1 cellular context compared by ENCODE assay signal in the genomic region with DNA sequence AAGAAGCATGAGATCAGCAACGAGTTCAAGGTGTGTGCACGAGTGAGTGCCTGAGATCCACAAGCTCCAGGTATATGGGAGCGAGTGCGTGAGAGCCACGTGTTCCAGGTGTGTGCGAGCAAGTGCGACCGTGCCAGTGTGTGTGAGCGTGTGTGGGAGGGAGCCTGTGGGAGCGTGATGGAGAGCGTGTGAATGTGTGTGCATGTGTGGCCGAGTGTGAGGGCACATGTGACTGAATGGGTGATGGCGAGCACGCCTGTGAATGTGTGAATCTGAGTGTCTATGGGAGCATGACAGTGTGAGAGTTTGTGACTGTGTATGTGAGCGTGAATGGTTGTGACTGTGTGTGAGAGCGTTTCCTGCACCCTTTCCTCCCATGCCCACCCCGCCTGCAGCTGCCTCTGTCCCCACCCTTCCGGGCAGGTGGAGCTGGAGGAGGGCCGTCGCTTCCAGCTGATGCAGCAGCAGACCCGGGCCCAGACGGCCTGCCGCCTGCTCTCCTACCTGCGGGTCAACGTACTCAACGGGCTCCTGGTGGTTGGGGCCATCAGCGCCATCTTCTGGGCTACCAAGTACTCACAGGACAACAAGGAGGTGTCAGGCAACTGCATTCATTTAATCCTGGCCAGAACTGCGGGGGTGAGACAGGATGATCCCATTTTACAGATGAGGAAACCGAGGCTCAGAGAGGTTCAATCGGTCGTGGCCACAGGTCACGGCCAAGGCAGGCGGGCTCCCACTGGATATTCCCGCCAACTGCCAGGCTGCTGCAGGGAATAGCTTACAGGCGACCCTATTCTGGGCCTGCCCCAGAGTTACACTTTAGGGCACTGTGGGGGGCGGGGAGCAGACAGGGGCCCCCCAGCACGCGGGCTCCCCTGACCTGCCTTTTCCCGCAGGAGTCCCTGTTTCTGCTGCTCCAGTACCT.
A peak's percentile ranks its signal among the peaks of the same experiment; 100 is the strongest.
TF ChIP-seq lines count a peak whose summit lies in the region.

No MANE protein-coding gene starts in this region.

TF ChIP-seq in HepG2, 621 proteins besides CTCF, POLR2A, EP300 and RAD21 (continued from another document and continues in another):
- TF ChIP-seq REST (IDR thresholded peaks at IDR 0.05; ENCODE audit: borderline replicate concordance in 1 of 2, low read depth in 1 of 2, low read length in 2 of 2) (no peak), ZNF136 (CRISPR knock-in tag; IDR thresholded peaks at IDR 0.05; ENCODE audit: low read depth) (no peak), FIP1L1 (IDR thresholded peaks at IDR 0.05; ENCODE audit: borderline replicate concordance, insufficient read depth, low read depth, low read length) (no peak), ZFP90 (CRISPR knock-in tag; IDR thresholded peaks at IDR 0.05; ENCODE audit: borderline replicate concordance) (0 out of 2 replicates have a peak, but pooled peaks have one; percentile 26), ZNF326 (CRISPR knock-in tag; IDR thresholded peaks at IDR 0.05; ENCODE audit: borderline replicate concordance) (no peak), TEAD3 (CRISPR knock-in tag; optimal IDR thresholded peaks at IDR 0.05; ENCODE audit: borderline replicate concordance) (peak; percentile 66), CHD2 (IDR thresholded peaks at IDR 0.05; ENCODE audit: low read depth, low read length) (no peak), ZBTB42 (CRISPR knock-in tag; IDR thresholded peaks at IDR 0.05) (no peak), AKNA (CRISPR knock-in tag; IDR thresholded peaks at IDR 0.05; ENCODE audit: borderline replicate concordance) (no peak), NONO (IDR thresholded peaks at IDR 0.05) (no peak), NONO (CRISPR knock-in tag; conservative IDR thresholded peaks at IDR 0.05) (0 out of 2 replicates have a peak, but pooled peaks have one; percentile 18), ZNF207 (IDR thresholded peaks at IDR 0.05; ENCODE audit: borderline replicate concordance) (no peak), RXRA (CRISPR knock-in tag; IDR thresholded peaks at IDR 0.05) (peak; percentile 67; the same call in 1 of the 2 replicates), KDM5A (IDR thresholded peaks at IDR 0.05; ENCODE audit: borderline replicate concordance, low read length) (no peak), REL (CRISPR knock-in tag; conservative IDR thresholded peaks at IDR 0.05) (no peak), SKI (IDR thresholded peaks at IDR 0.05; ENCODE audit: partially characterized antibody) (peak; percentile 23), ZNF878 (CRISPR knock-in tag; IDR thresholded peaks at IDR 0.05) (no peak), AGO1 (IDR thresholded peaks at IDR 0.05; ENCODE audit: low read depth, low read length, poor library complexity, severe bottlenecking) (no peak), FLYWCH1 (CRISPR knock-in tag; IDR thresholded peaks at IDR 0.05) (no peak), SAFB2 (CRISPR knock-in tag; IDR thresholded peaks at IDR 0.05; ENCODE audit: borderline replicate concordance, low read depth) (no peak), ISL2 (CRISPR knock-in tag; IDR thresholded peaks at IDR 0.05) (no peak), GZF1 (CRISPR knock-in tag; IDR thresholded peaks at IDR 0.05) (no peak), RELA (CRISPR knock-in tag; IDR thresholded peaks at IDR 0.05) (0 out of 2 replicates have a peak, but pooled peaks have one; percentile 85), SPEN (CRISPR knock-in tag; IDR thresholded peaks at IDR 0.05; ENCODE audit: low read depth) (no peak; the same call in 1 of the 2 replicates)
- TF ChIP-seq, protein P1, sequence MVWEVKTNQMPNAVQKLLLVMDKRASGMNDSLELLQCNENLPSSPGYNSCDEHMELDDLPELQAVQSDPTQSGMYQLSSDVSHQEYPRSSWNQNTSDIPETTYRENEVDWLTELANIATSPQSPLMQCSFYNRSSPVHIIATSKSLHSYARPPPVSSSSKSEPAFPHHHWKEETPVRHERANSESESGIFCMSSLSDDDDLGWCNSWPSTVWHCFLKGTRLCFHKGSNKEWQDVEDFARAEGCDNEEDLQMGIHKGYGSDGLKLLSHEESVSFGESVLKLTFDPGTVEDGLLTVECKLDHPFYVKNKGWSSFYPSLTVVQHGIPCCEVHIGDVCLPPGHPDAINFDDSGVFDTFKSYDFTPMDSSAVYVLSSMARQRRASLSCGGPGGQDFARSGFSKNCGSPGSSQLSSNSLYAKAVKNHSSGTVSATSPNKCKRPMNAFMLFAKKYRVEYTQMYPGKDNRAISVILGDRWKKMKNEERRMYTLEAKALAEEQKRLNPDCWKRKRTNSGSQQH (CRISPR knock-in tag; IDR thresholded peaks at IDR 0.05; ENCODE audit: low read depth), result no peak
- TF ChIP-seq, protein P2, sequence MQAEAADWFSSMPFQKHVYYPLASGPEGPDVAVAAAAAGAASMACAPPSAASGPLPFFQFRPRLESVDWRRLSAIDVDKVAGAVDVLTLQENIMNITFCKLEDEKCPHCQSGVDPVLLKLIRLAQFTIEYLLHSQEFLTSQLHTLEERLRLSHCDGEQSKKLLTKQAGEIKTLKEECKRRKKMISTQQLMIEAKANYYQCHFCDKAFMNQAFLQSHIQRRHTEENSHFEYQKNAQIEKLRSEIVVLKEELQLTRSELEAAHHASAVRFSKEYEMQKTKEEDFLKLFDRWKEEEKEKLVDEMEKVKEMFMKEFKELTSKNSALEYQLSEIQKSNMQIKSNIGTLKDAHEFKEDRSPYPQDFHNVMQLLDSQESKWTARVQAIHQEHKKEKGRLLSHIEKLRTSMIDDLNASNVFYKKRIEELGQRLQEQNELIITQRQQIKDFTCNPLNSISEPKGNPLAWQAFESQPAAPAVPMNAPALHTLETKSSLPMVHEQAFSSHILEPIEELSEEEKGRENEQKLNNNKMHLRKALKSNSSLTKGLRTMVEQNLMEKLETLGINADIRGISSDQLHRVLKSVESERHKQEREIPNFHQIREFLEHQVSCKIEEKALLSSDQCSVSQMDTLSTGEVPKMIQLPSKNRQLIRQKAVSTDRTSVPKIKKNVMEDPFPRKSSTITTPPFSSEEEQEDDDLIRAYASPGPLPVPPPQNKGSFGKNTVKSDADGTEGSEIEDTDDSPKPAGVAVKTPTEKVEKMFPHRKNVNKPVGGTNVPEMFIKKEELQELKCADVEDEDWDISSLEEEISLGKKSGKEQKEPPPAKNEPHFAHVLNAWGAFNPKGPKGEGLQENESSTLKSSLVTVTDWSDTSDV (CRISPR knock-in tag; IDR thresholded peaks at IDR 0.05), result peak; percentile 47; the same call in 1 of the 2 replicates
- TF ChIP-seq, protein P3, sequence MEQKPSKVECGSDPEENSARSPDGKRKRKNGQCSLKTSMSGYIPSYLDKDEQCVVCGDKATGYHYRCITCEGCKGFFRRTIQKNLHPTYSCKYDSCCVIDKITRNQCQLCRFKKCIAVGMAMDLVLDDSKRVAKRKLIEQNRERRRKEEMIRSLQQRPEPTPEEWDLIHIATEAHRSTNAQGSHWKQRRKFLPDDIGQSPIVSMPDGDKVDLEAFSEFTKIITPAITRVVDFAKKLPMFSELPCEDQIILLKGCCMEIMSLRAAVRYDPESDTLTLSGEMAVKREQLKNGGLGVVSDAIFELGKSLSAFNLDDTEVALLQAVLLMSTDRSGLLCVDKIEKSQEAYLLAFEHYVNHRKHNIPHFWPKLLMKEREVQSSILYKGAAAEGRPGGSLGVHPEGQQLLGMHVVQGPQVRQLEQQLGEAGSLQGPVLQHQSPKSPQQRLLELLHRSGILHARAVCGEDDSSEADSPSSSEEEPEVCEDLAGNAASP (CRISPR knock-in tag; IDR thresholded peaks at IDR 0.05; ENCODE audit: borderline replicate concordance), result peak; percentile 55; the same call in 1 of the 2 replicates
- TF ChIP-seq, protein P4, sequence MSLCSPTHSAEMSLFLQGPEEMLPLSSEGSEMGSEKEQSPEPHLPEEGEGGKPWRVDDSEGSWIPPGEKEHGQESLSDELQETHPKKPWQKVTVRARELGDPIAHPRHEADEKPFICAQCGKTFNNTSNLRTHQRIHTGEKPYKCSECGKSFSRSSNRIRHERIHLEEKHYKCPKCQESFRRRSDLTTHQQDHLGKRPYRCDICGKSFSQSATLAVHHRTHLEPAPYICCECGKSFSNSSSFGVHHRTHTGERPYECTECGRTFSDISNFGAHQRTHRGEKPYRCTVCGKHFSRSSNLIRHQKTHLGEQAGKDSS (CRISPR knock-in tag; IDR thresholded peaks at IDR 0.05; ENCODE audit: borderline replicate concordance, low read depth), result peak; percentile 28; the same call in 1 of the 2 replicates
- TF ChIP-seq, protein P5, sequence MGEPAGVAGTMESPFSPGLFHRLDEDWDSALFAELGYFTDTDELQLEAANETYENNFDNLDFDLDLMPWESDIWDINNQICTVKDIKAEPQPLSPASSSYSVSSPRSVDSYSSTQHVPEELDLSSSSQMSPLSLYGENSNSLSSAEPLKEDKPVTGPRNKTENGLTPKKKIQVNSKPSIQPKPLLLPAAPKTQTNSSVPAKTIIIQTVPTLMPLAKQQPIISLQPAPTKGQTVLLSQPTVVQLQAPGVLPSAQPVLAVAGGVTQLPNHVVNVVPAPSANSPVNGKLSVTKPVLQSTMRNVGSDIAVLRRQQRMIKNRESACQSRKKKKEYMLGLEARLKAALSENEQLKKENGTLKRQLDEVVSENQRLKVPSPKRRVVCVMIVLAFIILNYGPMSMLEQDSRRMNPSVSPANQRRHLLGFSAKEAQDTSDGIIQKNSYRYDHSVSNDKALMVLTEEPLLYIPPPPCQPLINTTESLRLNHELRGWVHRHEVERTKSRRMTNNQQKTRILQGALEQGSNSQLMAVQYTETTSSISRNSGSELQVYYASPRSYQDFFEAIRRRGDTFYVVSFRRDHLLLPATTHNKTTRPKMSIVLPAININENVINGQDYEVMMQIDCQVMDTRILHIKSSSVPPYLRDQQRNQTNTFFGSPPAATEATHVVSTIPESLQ (CRISPR knock-in tag; conservative IDR thresholded peaks at IDR 0.05), result no peak
